1 cellular context compared by ENCODE assay signal in genomic region chr4:151324449-151325319, GRCh38.
A peak's percentile ranks its signal among the peaks of the same experiment; 100 is the strongest.
TF ChIP-seq lines count a peak whose summit lies in the region.

No MANE protein-coding gene starts in this region.

TF ChIP-seq in HEK293, 187 proteins besides CTCF, POLR2A, EP300 and RAD21 (continued from another document):
- TF ChIP-seq PATZ1 (tag by site-specific recombination; IDR thresholded peaks at IDR 0.05) (peak; percentile 29; the same call in 1 of the 2 replicates), EGR2 (tag by site-specific recombination; IDR thresholded peaks at IDR 0.05; ENCODE audit: low read depth) (no peak), REPIN1 (tag by site-specific recombination; IDR thresholded peaks at IDR 0.05; ENCODE audit: low read depth) (no peak), PRDM6 (tag by site-specific recombination; IDR thresholded peaks at IDR 0.05) (no peak), ZNF555 (tag by site-specific recombination; conservative IDR thresholded peaks at IDR 0.05) (no peak), TSHZ1 (tag by site-specific recombination; IDR thresholded peaks at IDR 0.05; ENCODE audit: borderline replicate concordance) (no peak), KLF8 (tag by site-specific recombination; IDR thresholded peaks at IDR 0.05) (no peak), ZFP37 (tag by site-specific recombination; IDR thresholded peaks at IDR 0.05) (no peak), ZNF366 (tag by site-specific recombination; conservative IDR thresholded peaks at IDR 0.05) (0 out of 2 replicates have a peak, but pooled peaks have one; percentile 12), ZNF544 (tag by site-specific recombination; IDR thresholded peaks at IDR 0.05) (no peak), SP7 (tag by site-specific recombination; IDR thresholded peaks at IDR 0.05) (peak; percentile 74), ZNF394 (tag by site-specific recombination; IDR thresholded peaks at IDR 0.05; ENCODE audit: borderline replicate concordance) (no peak; the same call in 1 of the 2 replicates)
